8 cellular contexts compared by ENCODE assay signal in the genomic region with DNA sequence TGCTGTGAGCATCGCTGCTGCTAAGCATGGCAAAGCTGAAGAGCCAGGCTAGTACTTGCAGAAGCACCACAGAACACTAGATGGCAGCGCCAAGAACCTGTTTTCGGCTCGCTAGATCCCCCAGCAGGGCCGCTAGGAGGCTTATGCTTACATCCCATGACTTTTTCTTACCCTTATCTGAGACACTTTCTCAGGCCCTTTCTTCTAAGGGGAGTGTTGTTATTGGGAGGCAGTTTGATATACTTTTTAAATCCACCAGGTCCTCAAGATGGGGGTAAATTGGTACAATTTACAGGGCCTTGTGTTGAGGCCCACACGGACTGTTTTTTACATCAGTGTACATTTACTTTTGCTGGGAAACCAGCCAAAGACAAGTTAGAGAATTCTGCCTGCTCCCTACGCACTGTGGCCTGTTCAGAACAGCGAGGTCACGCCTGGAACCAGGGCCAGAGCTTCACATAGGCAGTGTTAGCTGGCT. TPM values are rescaled to one million over a fixed set of nuclear protein-coding genes. Genes with fewer than 3 reads are reported as not detected.
DNase-seq lines count a peak whose midpoint lies in the region; ATAC-seq lines count a peak whose summit lies in the region.

No MANE protein-coding gene starts in this region.

- peak; percentile 72 for DNase-seq in DMS 273 (lab: John Stamatoyannopoulos, UW; ENCODE audit: unreplicated experiment)
- peak; percentile 76 for DNase-seq in RPMI7951 (ENCODE audit: low read depth)
- DNase-seq in activated gamma-delta T cell treated with anti-CD3 and anti-CD28 coated beads, Interleukin-2, amount 50 U/mL, for 16 hours (ENCODE audit: low read depth) = peak; percentile 27
- DNase-seq in Right ventricle myocardium superior = peak; percentile 77
- peak; percentile 71 for DNase-seq in pulmonary artery endothelial cell (ENCODE audit: low read depth, low spot score)
- no peak for DNase-seq in NCI-H2029 (lab: John Stamatoyannopoulos, UW)

- ATAC-seq in GM19438 (IDR thresholded peaks at IDR 0.05; ENCODE audit: low read depth, unreplicated experiment) (peak; percentile 76), HG03457 (IDR thresholded peaks at IDR 0.05; ENCODE audit: unreplicated experiment) (peak; percentile 80), Right ventricle myocardium superior (ENCODE audit: poor library complexity) (peak; percentile 88)

- intact Hi-C loops in Right ventricle myocardium superior (cut with DNase I) = no loop called here

RNA-seq across cellular contexts. Expression of gene TRIM6, which starts 4.0 kb away (rescaled TPM):
- total RNA-seq in RPMI7951 (2014; rRNA removed; shearing (Covaris generic)) = 2.3 and 3.1 TPM in 2 replicates
- total RNA-seq in Right ventricle myocardium superior (0.91 TPM), pulmonary artery endothelial cell (2.0 TPM in 2 replicates)

RNA-seq across cellular contexts. Expression of gene OR52B6, which starts 19.7 kb away (rescaled TPM):
- total RNA-seq in RPMI7951 (2014; rRNA removed; shearing (Covaris generic)) = not detected in 2 replicates
- total RNA-seq in Right ventricle myocardium superior (not detected), pulmonary artery endothelial cell (not detected in 2 replicates)

RNA-seq across cellular contexts. Expression of gene TRIM34, which starts 24.4 kb away (rescaled TPM):
- 6.4 and 7.1 TPM in 2 replicates for total RNA-seq in RPMI7951 (2014; rRNA removed; shearing (Covaris generic))
- total RNA-seq in Right ventricle myocardium superior (1.6 TPM), pulmonary artery endothelial cell (11.3 and 12.9 TPM in 2 replicates)

RNA-seq across cellular contexts. Expression of gene OR52H1, which starts 52.1 kb away (rescaled TPM):
- total RNA-seq in RPMI7951 (2014; rRNA removed; shearing (Covaris generic)) = not detected in 2 replicates
- not detected for total RNA-seq in Right ventricle myocardium superior
- not detected in 2 replicates for total RNA-seq in pulmonary artery endothelial cell
